ENCODE assay signal across 1 cellular context in genomic region chr2:172445851-172446250, GRCh38.
TF ChIP-seq lines count a peak whose summit lies in the region.

No MANE protein-coding gene starts in this region.

TF ChIP-seq in IMR-90, 13 proteins besides CTCF, POLR2A, EP300 and RAD21:
- TF ChIP-seq MXI1 (IDR thresholded peaks at IDR 0.05; ENCODE audit: borderline replicate concordance, low read depth, low read length) = no peak
TF ChIP-seq in IMR-90: peak in this region for 0.
